ENCODE assay signal across 24 cellular contexts in the genomic region with DNA sequence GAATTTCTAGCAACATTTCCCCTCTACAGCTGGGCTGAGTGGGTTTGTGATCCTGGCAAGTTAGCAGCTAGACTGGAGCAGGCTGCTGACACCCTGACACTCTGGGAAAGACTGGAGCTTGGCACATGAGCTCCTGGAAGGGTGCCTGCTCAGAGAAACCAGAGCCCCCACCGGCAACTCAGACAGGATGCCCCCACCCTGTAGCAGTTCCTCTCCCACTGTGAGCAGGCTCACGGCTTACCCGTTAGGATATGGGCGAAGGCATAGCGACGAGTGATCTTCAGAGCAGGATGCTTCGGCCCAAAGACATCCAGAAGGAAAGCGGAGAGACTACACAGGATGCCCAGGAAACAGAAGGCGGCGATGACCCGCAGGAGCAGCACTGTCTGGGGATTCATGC. TPM values are rescaled to one million over a fixed set of nuclear protein-coding genes. Genes with fewer than 3 reads are reported as not detected.
DNase-seq lines count a peak whose midpoint lies in the region; ATAC-seq and TF ChIP-seq lines count a peak whose summit lies in the region.
"Had no signal": no experiment of that assay in that cellular context is flagged by ENCODE, and none has a peak within 500 bp of the region (broad histone marks: within the 10 kb centered on the region; RNA-seq: fewer than 3 reads in every experiment).

No MANE protein-coding gene starts in this region.

- no peaks in the 10 kb centered on the region for H3K27me3 ChIP-seq in CD4-positive, alpha-beta T cell (ENCODE audit: control insufficient read depth, insufficient read depth, low read length)
- H3K27me3 ChIP-seq in right atrium auricular region (no peaks in the 10 kb centered on the region), sigmoid colon (no peaks in the 10 kb centered on the region), left lung (no peaks in the 10 kb centered on the region)
- H3K27me3 ChIP-seq: pancreas, SJCRH30 had no signal

- peak overlapping the region; percentile 70 for H3K27ac Mint-ChIP-seq in CD4-positive, alpha-beta T cell
- H3K27ac Mint-ChIP-seq: activated naive CD4-positive, alpha-beta T cell treated with anti-CD3 and anti-CD28 coated beads for 36 hours; endodermal cell; T-helper 1 cell treated with Interleukin-12 subunit alpha and Interleukin-12 subunit beta and Interleukin-4 antibody, amounts not matched to agents 30 μg/mL and 1 μg/mL, for 36 hours had no signal

- H3K4me3 ChIP-seq in right atrium auricular region, result no peak overlapping the region
- no peak overlapping the region for H3K4me3 ChIP-seq in sigmoid colon
- no peak overlapping the region for H3K4me3 ChIP-seq in left lung
- H3K4me3 ChIP-seq: pancreas, PC-9, SJCRH30, skin epidermis had no signal

- no peak for TF ChIP-seq EP300 in sigmoid colon (IDR thresholded peaks at IDR 0.05)

- DNase-seq in CD4-positive, alpha-beta T cell, result no peak
- peak in 2 of 61 donors; percentile 26 to 28 for DNase-seq in caudate nucleus (lab: John Stamatoyannopoulos, UW)
- DNase-seq in right atrium auricular region (ENCODE audit: low spot score), result no peak
- DNase-seq in sigmoid colon, result peak; percentile 58
- DNase-seq in left lung, result no peak
- DNase-seq in activated CD8-positive, alpha-beta memory T cell treated with anti-CD3 and anti-CD28 coated beads, Interleukin-2, amount 50 U/mL, for 48 hours, result no peak
- DNase-seq: activated CD4-positive, alpha-beta T cell treated with anti-CD3 and anti-CD28 coated beads, Interleukin-2, amount 50 U/mL, for 4 hours; activated naive CD4-positive, alpha-beta T cell treated with anti-CD3 and anti-CD28 coated beads for 36 hours; COR-L47; endodermal cell; immature natural killer cell; KG1; mesenchymal stem cell; NCI-H187 treated with DMSO at 0.1 percent for 48 hours; NCI-H226; pancreas; PC-9; SJCRH30; stimulated activated naive CD8-positive, alpha-beta T cell treated with anti-CD3 and anti-CD28 coated beads, Interleukin-15, amount 100 ng/mL, for 72 hours; trophoblast cell had no signal

- H3K9me3 Mint-ChIP-seq in CD4-positive, alpha-beta T cell, result no peaks in the 10 kb centered on the region
- H3K9me3 Mint-ChIP-seq: activated naive CD4-positive, alpha-beta T cell treated with anti-CD3 and anti-CD28 coated beads for 36 hours; endodermal cell; immature natural killer cell; stimulated activated naive CD8-positive, alpha-beta T cell treated with anti-CD3 and anti-CD28 coated beads, Interleukin-15, amount 100 ng/mL, for 72 hours; T-helper 1 cell treated with Interleukin-12 subunit alpha and Interleukin-12 subunit beta and Interleukin-4 antibody, amounts not matched to agents 30 μg/mL and 1 μg/mL, for 36 hours had no signal

- no peaks in the 10 kb centered on the region for H3K27me3 Mint-ChIP-seq in CD4-positive, alpha-beta T cell
- H3K27me3 Mint-ChIP-seq: stimulated activated naive CD8-positive, alpha-beta T cell treated with anti-CD3 and anti-CD28 coated beads, Interleukin-15, amount 100 ng/mL, for 72 hours had no signal

- no peak overlapping the region for H3K27ac ChIP-seq in CD4-positive, alpha-beta T cell (ENCODE audit: low read depth, low read length)
- H3K27ac ChIP-seq in caudate nucleus (ENCODE audit: low read depth, low read length) (peak overlapping the region; percentile 40), right atrium auricular region (peak overlapping the region; percentile 69 to 75), sigmoid colon (peak overlapping the region in 1 of 4 donors; percentile 18), left lung (peak overlapping the region in 1 of 2 donors; percentile 95)
- H3K27ac ChIP-seq: pancreas, PC-9, SJCRH30 had no signal

- CTCF ChIA-PET in CD4-positive, alpha-beta T cell (lab: Charles Lee), result no interaction called here

- H3K4me1 ChIP-seq in right atrium auricular region (peaks cover 5 to 98% of the 10 kb centered on the region in 2 donors), sigmoid colon (peaks cover 0 to 39% (median 29%) of the 10 kb centered on the region in 4 donors), left lung (peaks cover 7 to 95% of the 10 kb centered on the region in 2 donors)

- WGBS in sigmoid colon, 2 donors, result 67 to 88% methylated on average over 11 of the region's 11 CpGs

- no peaks in the 10 kb centered on the region for H3K9me3 ChIP-seq in CD4-positive, alpha-beta T cell (ENCODE audit: control insufficient read depth, low read length)
- H3K9me3 ChIP-seq in right atrium auricular region, result no peaks in the 10 kb centered on the region
- H3K9me3 ChIP-seq in sigmoid colon, result no peaks in the 10 kb centered on the region
- H3K9me3 ChIP-seq in left lung, result no peaks in the 10 kb centered on the region
- H3K9me3 ChIP-seq: pancreas, SJCRH30 had no signal

- H3K4me3 Mint-ChIP-seq in CD4-positive, alpha-beta T cell, result no peak overlapping the region
- H3K4me3 Mint-ChIP-seq: activated naive CD4-positive, alpha-beta T cell treated with anti-CD3 and anti-CD28 coated beads for 36 hours; endodermal cell; immature natural killer cell; stimulated activated naive CD8-positive, alpha-beta T cell treated with anti-CD3 and anti-CD28 coated beads, Interleukin-15, amount 100 ng/mL, for 72 hours; T-helper 1 cell treated with Interleukin-12 subunit alpha and Interleukin-12 subunit beta and Interleukin-4 antibody, amounts not matched to agents 30 μg/mL and 1 μg/mL, for 36 hours had no signal

- no peak for TF ChIP-seq POLR2A in sigmoid colon (IDR thresholded peaks at IDR 0.05)

- POLR2A ChIA-PET in CD4-positive, alpha-beta T cell (lab: Charles Lee), result interaction anchor here (1.0 kb wide), 1 partner anchor 47 kb away, joined by 3 read pairs; no protein-coding TSS in a partner anchor

- no peak for ATAC-seq in CD4-positive, alpha-beta T cell (ENCODE audit: poor library complexity)
- ATAC-seq in left lung (no peak), HG02981 (IDR thresholded peaks at IDR 0.05; ENCODE audit: unreplicated experiment) (no peak), GM19328 (IDR thresholded peaks at IDR 0.05; ENCODE audit: unreplicated experiment) (no peak)
- ATAC-seq: pancreas; stimulated activated naive CD8-positive, alpha-beta T cell treated with anti-CD3 and anti-CD28 coated beads, Interleukin-15, amount 100 ng/mL, for 72 hours had no signal

- peaks cover 54% of the 10 kb centered on the region for H3K4me1 Mint-ChIP-seq in CD4-positive, alpha-beta T cell (ENCODE audit: low read depth)
- H3K4me1 Mint-ChIP-seq: endodermal cell had no signal

- intact Hi-C loops in CD4-positive, alpha-beta T cell (cut with DNase I, micrococcal nuclease), result no loop called here
- intact Hi-C loops in sigmoid colon (cut with DNase I) (no loop called here), left lung (cut with DNase I) (no loop called here)

- no peak for TF ChIP-seq CTCF in CD4-positive, alpha-beta T cell (IDR thresholded peaks at IDR 0.05)
- TF ChIP-seq CTCF in right atrium auricular region (IDR thresholded peaks at IDR 0.05), result no peak
- no peak for TF ChIP-seq CTCF in sigmoid colon (IDR thresholded peaks at IDR 0.05)
- TF ChIP-seq CTCF in left lung (IDR thresholded peaks at IDR 0.05), result no peak

- peaks cover 48% of the 10 kb centered on the region for H3K36me3 ChIP-seq in right atrium auricular region
- H3K36me3 ChIP-seq in sigmoid colon, result peaks cover 11 to 53% (median 37%) of the 10 kb centered on the region in 4 donors
- H3K36me3 ChIP-seq in left lung, result peaks cover 0 to 76% of the 10 kb centered on the region in 2 donors

- H3K36me3 Mint-ChIP-seq in CD4-positive, alpha-beta T cell (ENCODE audit: low read depth), result peaks cover 81% of the 10 kb centered on the region

RNA-seq across cellular contexts. Expression of gene TMEM127, which starts 11.2 kb away (rescaled TPM):
- 10 to 100 TPM; 34.2 to 36.0 TPM for total RNA-seq in CD4-positive, alpha-beta T cell
- total RNA-seq in right atrium auricular region (10 to 100 TPM; 88.9 to 95.2 TPM), sigmoid colon (10 to 100 TPM; 24.6 to 30.5 (median 27.9) TPM), left lung (10 to 100 TPM; 66.1 to 79.9 TPM)
- 10 to 100 TPM; 10.8 to 40.1 (median 12.5) TPM for polyA plus RNA-seq in sigmoid colon

RNA-seq across cellular contexts. Expression of gene CIAO1, which starts 11.4 kb away (rescaled TPM):
- total RNA-seq in CD4-positive, alpha-beta T cell, result 10 to 100 TPM; 55.4 to 55.6 TPM
- total RNA-seq in right atrium auricular region (10 to 100 TPM; 77.0 to 79.7 TPM), sigmoid colon (100 to 1,000 TPM in 2 of 4 donors, 10 to 100 TPM in 2; 77.4 to 110 (median 95.2) TPM), left lung (10 to 100 TPM; 59.8 to 69.1 TPM)
- polyA plus RNA-seq in sigmoid colon, result 10 to 100 TPM; 45.6 to 55.0 (median 51.1) TPM

RNA-seq across cellular contexts. Expression of gene STARD7, which starts 46.0 kb away (rescaled TPM):
- total RNA-seq in CD4-positive, alpha-beta T cell, result 10 to 100 TPM; 57.4 to 58.6 TPM
- total RNA-seq in right atrium auricular region (100 to 1,000 TPM; 128 to 163 TPM), sigmoid colon (10 to 100 TPM; 50.4 to 88.5 (median 73.1) TPM), left lung (100 to 1,000 TPM; 132 to 142 TPM)
- 10 to 100 TPM; 39.6 to 74.6 (median 40.5) TPM for polyA plus RNA-seq in sigmoid colon

RNA-seq across cellular contexts. Expression of gene SNRNP200, which starts 50.8 kb away (rescaled TPM):
- total RNA-seq in CD4-positive, alpha-beta T cell, result 100 to 1,000 TPM; 274 to 297 TPM
- 10 to 100 TPM; 42.2 to 68.8 TPM for total RNA-seq in right atrium auricular region
- total RNA-seq in sigmoid colon, result 10 to 100 TPM; 69.4 to 86.1 (median 79.2) TPM
- polyA plus RNA-seq in sigmoid colon, result 10 to 100 TPM; 26.8 to 86.5 (median 31.8) TPM
- total RNA-seq in left lung, result 10 to 100 TPM; 82.7 to 96.1 TPM
